ENCODE assay signal across 8 cellular contexts in genomic region chr15:58269455-58270414, GRCh38.
DNase-seq lines count a peak whose midpoint lies in the region; ATAC-seq and TF ChIP-seq lines count a peak whose summit lies in the region.

No MANE protein-coding gene starts in this region.

- DNase-seq in GM13976 (ENCODE audit: low spot score) = peak; percentile 52
- peak; percentile 29 for DNase-seq in NCI-H460 (ENCODE audit: extremely low read depth, low read depth)
- DNase-seq in activated CD8-positive, alpha-beta T cell treated with anti-CD3 and anti-CD28 coated beads, Interleukin-2, amount 10 ng/mL, durations not matched to agents 7 days and 5 days = peak; percentile 63
- peak; percentile 46 for DNase-seq in fibroblast of the conjunctiva (ENCODE audit: low read depth)
- peak; percentile 80 for DNase-seq in neural progenitor cell (ENCODE audit: low spot score)

- H3K27me3 Mint-ChIP-seq in activated CD8-positive, alpha-beta T cell treated with anti-CD3 and anti-CD28 coated beads, Interleukin-2, amount 10 ng/mL, durations not matched to agents 7 days and 5 days (ENCODE audit: low read depth) = peaks cover 3% of the 10 kb centered on the region
- H3K27me3 Mint-ChIP-seq in neural progenitor cell (ENCODE audit: insufficient read depth, low read depth) = peaks cover 7% of the 10 kb centered on the region

- TF ChIP-seq CTCF in GM13976 (IDR thresholded peaks at IDR 0.05; ENCODE audit: borderline replicate concordance, control extremely low read depth, extremely low read depth, insufficient read depth, missing control alignments) (peak; percentile 32), neural progenitor cell (IDR thresholded peaks at IDR 0.05) (peak; percentile 79)

- peaks cover 14 to 21% (median 19%) of the 10 kb centered on the region in 10 experiments for H3K4me1 ChIP-seq in BLaER1 treated with 17β-estradiol and CSF1 and Interleukin-3, amounts not matched to agents 10 nM and 100 nM
- H3K4me1 ChIP-seq in neural progenitor cell = no peaks in the 10 kb centered on the region

- H3K4me3 ChIP-seq in BLaER1 treated with 17β-estradiol and CSF1 and Interleukin-3, amounts not matched to agents 10 nM and 100 nM = no peak overlapping the region
- no peak overlapping the region for H3K4me3 ChIP-seq in neural progenitor cell

- H3F3A ChIP-seq in neural progenitor cell (ENCODE audit: low read depth) = peaks cover under 1% of the 10 kb centered on the region

- in situ Hi-C loops in GM13976 (cut with MboI; ENCODE audit: low sequenced_read_pairs, unreplicated experiment) = no loop called here

- peaks cover 10% of the 10 kb centered on the region for H3K4me1 Mint-ChIP-seq in activated CD8-positive, alpha-beta T cell treated with anti-CD3 and anti-CD28 coated beads, Interleukin-2, amount 10 ng/mL, durations not matched to agents 7 days and 5 days (ENCODE audit: low read depth)
- H3K4me1 Mint-ChIP-seq in neural progenitor cell = peaks cover 12% of the 10 kb centered on the region

- peak overlapping the region; percentile 15 to 67 (median 51); a peak in 21 of 22 replicates for H3K4me2 ChIP-seq in BLaER1 treated with 17β-estradiol and CSF1 and Interleukin-3, amounts not matched to agents 10 nM and 100 nM
- H3K4me2 ChIP-seq in neural progenitor cell = no peak overlapping the region

- H3K9me3 Mint-ChIP-seq in activated CD8-positive, alpha-beta T cell treated with anti-CD3 and anti-CD28 coated beads, Interleukin-2, amount 10 ng/mL, durations not matched to agents 7 days and 5 days (ENCODE audit: insufficient read depth) = peaks cover 18% of the 10 kb centered on the region
- H3K9me3 Mint-ChIP-seq in neural progenitor cell = peaks cover 10% of the 10 kb centered on the region

- peak overlapping the region; percentile 53 for H2AFZ ChIP-seq in neural progenitor cell (replicated peaks)

- POLR2A ChIA-PET in activated CD8-positive, alpha-beta T cell treated with anti-CD3 and anti-CD28 coated beads, Interleukin-2, amount 10 ng/mL, durations not matched to agents 7 days and 5 days (lab: Charles Lee) = interaction anchor here (0.9 to 1.1 kb wide), 3 partner anchors 44 to 68 kb away, joined by 3 to 4 read pairs (median 4); no protein-coding TSS in a partner anchor

- H3K36me3 Mint-ChIP-seq in activated CD8-positive, alpha-beta T cell treated with anti-CD3 and anti-CD28 coated beads, Interleukin-2, amount 10 ng/mL, durations not matched to agents 7 days and 5 days (ENCODE audit: low read depth) = peaks cover 9% of the 10 kb centered on the region
- peaks cover 3% of the 10 kb centered on the region for H3K36me3 Mint-ChIP-seq in neural progenitor cell

- H3K36me3 ChIP-seq in BLaER1 treated with 17β-estradiol and CSF1 and Interleukin-3, amounts not matched to agents 10 nM and 100 nM = peaks cover 0 to 9% (median 5%) of the 10 kb centered on the region in 11 experiments; a peak in 8 of 22 replicates
- H3K36me3 ChIP-seq in neural progenitor cell = no peaks in the 10 kb centered on the region

- peak; percentile 67 for ATAC-seq in activated CD8-positive, alpha-beta T cell treated with anti-CD3 and anti-CD28 coated beads, Interleukin-2, amount 10 ng/mL, durations not matched to agents 7 days and 5 days
- ATAC-seq in GM18520 (IDR thresholded peaks at IDR 0.05; ENCODE audit: unreplicated experiment) = no peak
- ATAC-seq in HG03175 (IDR thresholded peaks at IDR 0.05; ENCODE audit: unreplicated experiment) = no peak

- H3K4me3 Mint-ChIP-seq in activated CD8-positive, alpha-beta T cell treated with anti-CD3 and anti-CD28 coated beads, Interleukin-2, amount 10 ng/mL, durations not matched to agents 7 days and 5 days = no peak overlapping the region
- no peak overlapping the region for H3K4me3 Mint-ChIP-seq in neural progenitor cell

- H4K20me1 ChIP-seq in BLaER1 treated with 17β-estradiol and CSF1 and Interleukin-3, amounts not matched to agents 10 nM and 100 nM = no peaks in the 10 kb centered on the region
- no peaks in the 10 kb centered on the region for H4K20me1 ChIP-seq in neural progenitor cell (ENCODE audit: low read depth)

- H3K9ac ChIP-seq in BLaER1 treated with 17β-estradiol and CSF1 and Interleukin-3, amounts not matched to agents 10 nM and 100 nM = peak overlapping the region in 6 of 11 experiments; percentile 7 to 49 (median 18); a peak in 5 of 22 replicates
- H3K9ac ChIP-seq in neural progenitor cell = no peak overlapping the region

- H3K79me2 ChIP-seq in neural progenitor cell (ENCODE audit: low read depth) = no peaks in the 10 kb centered on the region

- no peak overlapping the region for H3K27ac Mint-ChIP-seq in activated CD8-positive, alpha-beta T cell treated with anti-CD3 and anti-CD28 coated beads, Interleukin-2, amount 10 ng/mL, durations not matched to agents 7 days and 5 days
- no peak overlapping the region for H3K27ac Mint-ChIP-seq in neural progenitor cell

- H3K27ac ChIP-seq in BLaER1 treated with 17β-estradiol and CSF1 and Interleukin-3, amounts not matched to agents 10 nM and 100 nM = peak overlapping the region in 10 of 11 experiments; percentile 33 to 60 (median 54); a peak in 16 of 22 replicates
- H3K27ac ChIP-seq in neural progenitor cell = no peak overlapping the region

- peaks cover 35 to 53% (median 46%) of the 10 kb centered on the region in 11 experiments for H3K9me3 ChIP-seq in BLaER1 treated with 17β-estradiol and CSF1 and Interleukin-3, amounts not matched to agents 10 nM and 100 nM (replicated peaks in 1 of 11)
- no peaks in the 10 kb centered on the region for H3K9me3 ChIP-seq in neural progenitor cell (ENCODE audit: low read depth)

- H3K27me3 ChIP-seq in BLaER1 treated with 17β-estradiol and CSF1 and Interleukin-3, amounts not matched to agents 10 nM and 100 nM = no peaks in the 10 kb centered on the region
- no peaks in the 10 kb centered on the region for H3K27me3 ChIP-seq in neural progenitor cell

- CTCF ChIA-PET in activated CD8-positive, alpha-beta T cell treated with anti-CD3 and anti-CD28 coated beads, Interleukin-2, amount 10 ng/mL, durations not matched to agents 7 days and 5 days (lab: Charles Lee) = interaction anchor here (0.6 to 1.8 kb wide), 25 partner anchors 12 to 1383 kb away, joined by 3 to 8 read pairs (median 4); partner anchors contain the start of gene ADAM10

Comparison
In these comparisons a context has a peak if more than half of its experiments do, and no peak if none do; other contexts are left out.
1. DNase-seq: peak in every context shown above with its lines; median percentile 80 in neural progenitor cell; 63 in activated CD8-positive, alpha-beta T cell treated with anti-CD3 and anti-CD28 coated beads, Interleukin-2, amount 10 ng/mL, durations not matched to agents 7 days and 5 days; 52 in GM13976; 46 in fibroblast of the conjunctiva; 29 in NCI-H460.